24 cellular contexts compared by ENCODE assay signal in the genomic region with DNA sequence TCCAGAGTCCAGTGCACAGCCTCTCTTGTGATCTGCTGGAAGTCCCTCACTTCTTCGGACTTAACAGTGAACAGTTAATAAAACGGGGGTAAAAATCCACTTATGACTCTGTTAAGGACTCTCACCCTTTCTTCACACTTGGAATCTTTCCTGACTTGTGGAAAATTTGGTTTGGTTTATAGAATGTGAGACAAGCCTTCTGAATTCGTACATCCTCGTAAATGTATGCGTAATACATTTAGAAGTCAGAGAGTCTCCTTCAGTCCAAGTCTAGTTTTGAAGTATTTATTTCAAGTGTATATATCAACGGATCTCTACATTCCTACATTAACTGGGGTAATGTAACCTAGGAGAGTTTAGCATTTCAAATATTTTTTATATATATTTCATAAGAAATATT.
"Had no signal": no experiment of that assay in that cellular context is flagged by ENCODE, and none has a peak within 500 bp of the region (broad histone marks: within the 10 kb centered on the region; RNA-seq: fewer than 3 reads in every experiment).

No MANE protein-coding gene starts in this region.

- FAIRE-seq: RCC 7860 had no signal

- H3K4me3 ChIP-seq: breast epithelium, MG63 had no signal

- H3K27me3 ChIP-seq: MG63 had no signal

- H3K4me3 Mint-ChIP-seq: activated CD8-positive, alpha-beta T cell treated with anti-CD3 and anti-CD28 coated beads, Interleukin-2, amount 10 ng/mL, durations not matched to agents 7 days and 5 days; activated naive CD4-positive, alpha-beta T cell treated with anti-CD3 and anti-CD28 coated beads, Interleukin-2, amount 50 U/mL, for 24 hours; T-helper 1 cell treated with Interleukin-12 subunit alpha and Interleukin-12 subunit beta and Interleukin-4 antibody, amounts not matched to agents 30 μg/mL and 1 μg/mL, for 36 hours; WTC11 had no signal

- H3K9me3 ChIP-seq: breast epithelium, MG63 had no signal

- ATAC-seq: activated CD8-positive, alpha-beta T cell treated with anti-CD3 and anti-CD28 coated beads, Interleukin-2, amount 10 ng/mL, durations not matched to agents 7 days and 5 days; WTC11 had no signal

- DNase-seq: activated CD4-positive, alpha-beta T cell treated with anti-CD3 and anti-CD28 coated beads for 48 hours; activated CD4-positive, alpha-beta T cell treated with anti-CD3 and anti-CD28 coated beads, Interleukin-2, amount 50 U/mL, for 4 hours; activated CD4-positive, CD25-positive, alpha-beta regulatory T cell treated with anti-CD3 and anti-CD28 coated beads, Interleukin-2, amount 50 U/mL, for 72 hours; activated CD8-positive, alpha-beta memory T cell treated with anti-CD3 and anti-CD28 coated beads, Interleukin-2, amount 50 U/mL, for 48 hours; activated CD8-positive, alpha-beta T cell treated with anti-CD3 and anti-CD28 coated beads, Interleukin-2, amount 10 ng/mL, durations not matched to agents 7 days and 5 days; activated T-cell treated with anti-CD3 and anti-CD28 coated beads, Interleukin-2, amount 50 U/mL, for 1 hour; aorta; caudate nucleus; MG63; MV-4-11; NCI-H1092 treated with DMSO at 0.1 percent for 48 hours; NCI-H1417 treated with DMSO at 0.1 percent for 48 hours; NCI-H1694; NCI-H2029; NCI-H345; NCI-H510A; NCI-H526 treated with DMSO at 0.1 percent for 48 hours; OCI-M1; SHP77 treated with DMSO at 0.1 percent for 48 hours had no signal

- H3K4me1 ChIP-seq: breast epithelium had no signal

- H3K4me1 Mint-ChIP-seq: activated naive CD4-positive, alpha-beta T cell treated with anti-CD3 and anti-CD28 coated beads, Interleukin-2, amount 50 U/mL, for 24 hours had no signal

- H3K9me3 Mint-ChIP-seq: activated naive CD4-positive, alpha-beta T cell treated with anti-CD3 and anti-CD28 coated beads, Interleukin-2, amount 50 U/mL, for 24 hours; T-helper 1 cell treated with Interleukin-12 subunit alpha and Interleukin-12 subunit beta and Interleukin-4 antibody, amounts not matched to agents 30 μg/mL and 1 μg/mL, for 36 hours had no signal

- H3K27ac ChIP-seq: breast epithelium had no signal

- H3K36me3 ChIP-seq: breast epithelium, MG63 had no signal

- H3K36me3 Mint-ChIP-seq: activated naive CD4-positive, alpha-beta T cell treated with anti-CD3 and anti-CD28 coated beads, Interleukin-2, amount 50 U/mL, for 24 hours; WTC11 had no signal

- H3K27ac Mint-ChIP-seq: activated CD8-positive, alpha-beta T cell treated with anti-CD3 and anti-CD28 coated beads, Interleukin-2, amount 10 ng/mL, durations not matched to agents 7 days and 5 days; activated naive CD4-positive, alpha-beta T cell treated with anti-CD3 and anti-CD28 coated beads, Interleukin-2, amount 50 U/mL, for 24 hours; T-helper 1 cell treated with Interleukin-12 subunit alpha and Interleukin-12 subunit beta and Interleukin-4 antibody, amounts not matched to agents 30 μg/mL and 1 μg/mL, for 36 hours; WTC11 had no signal
